In the genomic region with DNA sequence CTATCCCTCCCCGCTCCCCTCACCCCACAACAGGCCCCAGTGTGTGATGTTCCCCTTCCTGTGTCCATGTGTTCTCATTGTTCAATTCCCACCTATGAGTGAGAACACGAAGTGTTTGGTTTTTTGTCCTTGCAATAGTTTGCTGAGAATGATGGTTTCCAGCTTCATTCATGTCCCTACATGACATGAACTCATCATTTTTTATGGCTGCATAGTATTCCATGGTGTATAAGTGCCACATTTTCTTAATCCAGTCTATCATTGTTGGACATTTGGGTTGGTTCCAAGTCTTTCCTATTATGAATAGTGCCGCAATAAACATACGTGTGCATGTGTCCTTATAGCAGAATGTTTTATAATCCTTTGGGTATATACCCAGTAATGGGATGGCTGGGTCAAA, we compare ENCODE assay signal across 2 cellular contexts. TPM values are rescaled to one million over a fixed set of nuclear protein-coding genes. Genes with fewer than 3 reads are reported as not detected.
"Had no signal": no experiment of that assay in that cellular context is flagged by ENCODE, and none has a peak within 500 bp of the region (broad histone marks: within the 10 kb centered on the region; RNA-seq: fewer than 3 reads in every experiment).

No MANE protein-coding gene starts in this region.

RNA-seq across cellular contexts. Expression of gene FBXL22, which starts 20.0 kb away (rescaled TPM):
- total RNA-seq: GM23338, H4 had no signal
